ENCODE assay signal across 1 cellular context in genomic region chr18:36493349-36494281, GRCh38.
TF ChIP-seq lines count a peak whose summit lies in the region.

No MANE protein-coding gene starts in this region.

TF ChIP-seq in GM12878, 131 proteins besides CTCF, POLR2A, EP300 and RAD21 (continued from another document and continues in another):
- TF ChIP-seq, protein P1, sequence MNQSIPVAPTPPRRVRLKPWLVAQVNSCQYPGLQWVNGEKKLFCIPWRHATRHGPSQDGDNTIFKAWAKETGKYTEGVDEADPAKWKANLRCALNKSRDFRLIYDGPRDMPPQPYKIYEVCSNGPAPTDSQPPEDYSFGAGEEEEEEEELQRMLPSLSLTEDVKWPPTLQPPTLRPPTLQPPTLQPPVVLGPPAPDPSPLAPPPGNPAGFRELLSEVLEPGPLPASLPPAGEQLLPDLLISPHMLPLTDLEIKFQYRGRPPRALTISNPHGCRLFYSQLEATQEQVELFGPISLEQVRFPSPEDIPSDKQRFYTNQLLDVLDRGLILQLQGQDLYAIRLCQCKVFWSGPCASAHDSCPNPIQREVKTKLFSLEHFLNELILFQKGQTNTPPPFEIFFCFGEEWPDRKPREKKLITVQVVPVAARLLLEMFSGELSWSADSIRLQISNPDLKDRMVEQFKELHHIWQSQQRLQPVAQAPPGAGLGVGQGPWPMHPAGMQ (IDR thresholded peaks at IDR 0.05; ENCODE audit: borderline replicate concordance), result no peak
- TF ChIP-seq, protein P2, sequence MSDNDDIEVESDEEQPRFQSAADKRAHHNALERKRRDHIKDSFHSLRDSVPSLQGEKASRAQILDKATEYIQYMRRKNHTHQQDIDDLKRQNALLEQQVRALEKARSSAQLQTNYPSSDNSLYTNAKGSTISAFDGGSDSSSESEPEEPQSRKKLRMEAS (IDR thresholded peaks at IDR 0.05; ENCODE audit: low read depth, low read length), result no peak; the same call in 1 of the 2 replicates
- TF ChIP-seq SUZ12 (IDR thresholded peaks at IDR 0.05; ENCODE audit: unreplicated experiment), result no peak
- no peak for TF ChIP-seq HDGF (IDR thresholded peaks at IDR 0.05)
- TF ChIP-seq CBX3 (IDR thresholded peaks at IDR 0.05; ENCODE audit: borderline replicate concordance, low read depth), result no peak
- TF ChIP-seq NBN (IDR thresholded peaks at IDR 0.05), result no peak
- peak; percentile 50 for TF ChIP-seq RELB (IDR thresholded peaks at IDR 0.05; ENCODE audit: low read depth)
- no peak for TF ChIP-seq TARDBP (IDR thresholded peaks at IDR 0.05; ENCODE audit: borderline replicate concordance)
- TF ChIP-seq, protein P3, sequence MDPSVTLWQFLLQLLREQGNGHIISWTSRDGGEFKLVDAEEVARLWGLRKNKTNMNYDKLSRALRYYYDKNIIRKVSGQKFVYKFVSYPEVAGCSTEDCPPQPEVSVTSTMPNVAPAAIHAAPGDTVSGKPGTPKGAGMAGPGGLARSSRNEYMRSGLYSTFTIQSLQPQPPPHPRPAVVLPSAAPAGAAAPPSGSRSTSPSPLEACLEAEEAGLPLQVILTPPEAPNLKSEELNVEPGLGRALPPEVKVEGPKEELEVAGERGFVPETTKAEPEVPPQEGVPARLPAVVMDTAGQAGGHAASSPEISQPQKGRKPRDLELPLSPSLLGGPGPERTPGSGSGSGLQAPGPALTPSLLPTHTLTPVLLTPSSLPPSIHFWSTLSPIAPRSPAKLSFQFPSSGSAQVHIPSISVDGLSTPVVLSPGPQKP (IDR thresholded peaks at IDR 0.05; ENCODE audit: low read depth, low read length), result no peak
- TF ChIP-seq RAD51 (IDR thresholded peaks at IDR 0.05), result peak; percentile 85
- TF ChIP-seq BRCA1 (IDR thresholded peaks at IDR 0.05; ENCODE audit: low read depth, low read length), result no peak
- peak; percentile 87 for TF ChIP-seq MEF2B (IDR thresholded peaks at IDR 0.05; ENCODE audit: partially characterized antibody, poor library complexity, severe bottlenecking)
- TF ChIP-seq TCF12 (IDR thresholded peaks at IDR 0.05; ENCODE audit: low read depth, low read length), result no peak
- TF ChIP-seq GABPA (IDR thresholded peaks at IDR 0.05; ENCODE audit: low read depth), result no peak
- TF ChIP-seq PAX8 (IDR thresholded peaks at IDR 0.05), result no peak
- peak; percentile 68 for TF ChIP-seq GATAD2B (conservative IDR thresholded peaks at IDR 0.05; ENCODE audit: low read depth)
- TF ChIP-seq, protein P4, sequence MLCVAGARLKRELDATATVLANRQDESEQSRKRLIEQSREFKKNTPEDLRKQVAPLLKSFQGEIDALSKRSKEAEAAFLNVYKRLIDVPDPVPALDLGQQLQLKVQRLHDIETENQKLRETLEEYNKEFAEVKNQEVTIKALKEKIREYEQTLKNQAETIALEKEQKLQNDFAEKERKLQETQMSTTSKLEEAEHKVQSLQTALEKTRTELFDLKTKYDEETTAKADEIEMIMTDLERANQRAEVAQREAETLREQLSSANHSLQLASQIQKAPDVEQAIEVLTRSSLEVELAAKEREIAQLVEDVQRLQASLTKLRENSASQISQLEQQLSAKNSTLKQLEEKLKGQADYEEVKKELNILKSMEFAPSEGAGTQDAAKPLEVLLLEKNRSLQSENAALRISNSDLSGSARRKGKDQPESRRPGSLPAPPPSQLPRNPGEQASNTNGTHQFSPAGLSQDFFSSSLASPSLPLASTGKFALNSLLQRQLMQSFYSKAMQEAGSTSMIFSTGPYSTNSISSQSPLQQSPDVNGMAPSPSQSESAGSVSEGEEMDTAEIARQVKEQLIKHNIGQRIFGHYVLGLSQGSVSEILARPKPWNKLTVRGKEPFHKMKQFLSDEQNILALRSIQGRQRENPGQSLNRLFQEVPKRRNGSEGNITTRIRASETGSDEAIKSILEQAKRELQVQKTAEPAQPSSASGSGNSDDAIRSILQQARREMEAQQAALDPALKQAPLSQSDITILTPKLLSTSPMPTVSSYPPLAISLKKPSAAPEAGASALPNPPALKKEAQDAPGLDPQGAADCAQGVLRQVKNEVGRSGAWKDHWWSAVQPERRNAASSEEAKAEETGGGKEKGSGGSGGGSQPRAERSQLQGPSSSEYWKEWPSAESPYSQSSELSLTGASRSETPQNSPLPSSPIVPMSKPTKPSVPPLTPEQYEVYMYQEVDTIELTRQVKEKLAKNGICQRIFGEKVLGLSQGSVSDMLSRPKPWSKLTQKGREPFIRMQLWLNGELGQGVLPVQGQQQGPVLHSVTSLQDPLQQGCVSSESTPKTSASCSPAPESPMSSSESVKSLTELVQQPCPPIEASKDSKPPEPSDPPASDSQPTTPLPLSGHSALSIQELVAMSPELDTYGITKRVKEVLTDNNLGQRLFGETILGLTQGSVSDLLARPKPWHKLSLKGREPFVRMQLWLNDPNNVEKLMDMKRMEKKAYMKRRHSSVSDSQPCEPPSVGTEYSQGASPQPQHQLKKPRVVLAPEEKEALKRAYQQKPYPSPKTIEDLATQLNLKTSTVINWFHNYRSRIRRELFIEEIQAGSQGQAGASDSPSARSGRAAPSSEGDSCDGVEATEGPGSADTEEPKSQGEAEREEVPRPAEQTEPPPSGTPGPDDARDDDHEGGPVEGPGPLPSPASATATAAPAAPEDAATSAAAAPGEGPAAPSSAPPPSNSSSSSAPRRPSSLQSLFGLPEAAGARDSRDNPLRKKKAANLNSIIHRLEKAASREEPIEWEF (IDR thresholded peaks at IDR 0.05; ENCODE audit: insufficient replicate concordance, low read depth, low read length), result no peak
- TF ChIP-seq FOXK2 (IDR thresholded peaks at IDR 0.05), result no peak
- no peak for TF ChIP-seq MYB (IDR thresholded peaks at IDR 0.05; ENCODE audit: borderline replicate concordance, low read depth, low read length)
- TF ChIP-seq, protein P5, sequence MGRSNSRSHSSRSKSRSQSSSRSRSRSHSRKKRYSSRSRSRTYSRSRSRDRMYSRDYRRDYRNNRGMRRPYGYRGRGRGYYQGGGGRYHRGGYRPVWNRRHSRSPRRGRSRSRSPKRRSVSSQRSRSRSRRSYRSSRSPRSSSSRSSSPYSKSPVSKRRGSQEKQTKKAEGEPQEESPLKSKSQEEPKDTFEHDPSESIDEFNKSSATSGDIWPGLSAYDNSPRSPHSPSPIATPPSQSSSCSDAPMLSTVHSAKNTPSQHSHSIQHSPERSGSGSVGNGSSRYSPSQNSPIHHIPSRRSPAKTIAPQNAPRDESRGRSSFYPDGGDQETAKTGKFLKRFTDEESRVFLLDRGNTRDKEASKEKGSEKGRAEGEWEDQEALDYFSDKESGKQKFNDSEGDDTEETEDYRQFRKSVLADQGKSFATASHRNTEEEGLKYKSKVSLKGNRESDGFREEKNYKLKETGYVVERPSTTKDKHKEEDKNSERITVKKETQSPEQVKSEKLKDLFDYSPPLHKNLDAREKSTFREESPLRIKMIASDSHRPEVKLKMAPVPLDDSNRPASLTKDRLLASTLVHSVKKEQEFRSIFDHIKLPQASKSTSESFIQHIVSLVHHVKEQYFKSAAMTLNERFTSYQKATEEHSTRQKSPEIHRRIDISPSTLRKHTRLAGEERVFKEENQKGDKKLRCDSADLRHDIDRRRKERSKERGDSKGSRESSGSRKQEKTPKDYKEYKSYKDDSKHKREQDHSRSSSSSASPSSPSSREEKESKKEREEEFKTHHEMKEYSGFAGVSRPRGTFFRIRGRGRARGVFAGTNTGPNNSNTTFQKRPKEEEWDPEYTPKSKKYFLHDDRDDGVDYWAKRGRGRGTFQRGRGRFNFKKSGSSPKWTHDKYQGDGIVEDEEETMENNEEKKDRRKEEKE (IDR thresholded peaks at IDR 0.05), result no peak
- no peak for TF ChIP-seq ATF3 (IDR thresholded peaks at IDR 0.05; ENCODE audit: borderline replicate concordance, extremely low read depth, low read depth, low read length)
- peak; percentile 11 to 28; a peak in 1 of 4 replicates for TF ChIP-seq IKZF2 (IDR thresholded peaks at IDR 0.05)
- TF ChIP-seq ZBTB4 (CRISPR knock-in tag; IDR thresholded peaks at IDR 0.05), result no peak
- no peak for TF ChIP-seq NFXL1 (IDR thresholded peaks at IDR 0.05; ENCODE audit: borderline replicate concordance)
- no peak for TF ChIP-seq ASH2L (IDR thresholded peaks at IDR 0.05; ENCODE audit: borderline replicate concordance, low read depth)
- no peak for TF ChIP-seq ESRRA (IDR thresholded peaks at IDR 0.05; ENCODE audit: low read length)
- TF ChIP-seq POU2F2 (IDR thresholded peaks at IDR 0.05; ENCODE audit: borderline replicate concordance, low read depth, low read length), result no peak
- TF ChIP-seq CHD1 (IDR thresholded peaks at IDR 0.05; ENCODE audit: low read depth, low read length), result no peak
- TF ChIP-seq MEF2A (IDR thresholded peaks at IDR 0.05; ENCODE audit: insufficient read depth, low read depth, low read length), result no peak
- no peak for TF ChIP-seq SIX5 (IDR thresholded peaks at IDR 0.05; ENCODE audit: low read depth, low read length, severe bottlenecking)
- no peak for TF ChIP-seq ATF7 (IDR thresholded peaks at IDR 0.05; ENCODE audit: low read depth)
- TF ChIP-seq, protein P6, sequence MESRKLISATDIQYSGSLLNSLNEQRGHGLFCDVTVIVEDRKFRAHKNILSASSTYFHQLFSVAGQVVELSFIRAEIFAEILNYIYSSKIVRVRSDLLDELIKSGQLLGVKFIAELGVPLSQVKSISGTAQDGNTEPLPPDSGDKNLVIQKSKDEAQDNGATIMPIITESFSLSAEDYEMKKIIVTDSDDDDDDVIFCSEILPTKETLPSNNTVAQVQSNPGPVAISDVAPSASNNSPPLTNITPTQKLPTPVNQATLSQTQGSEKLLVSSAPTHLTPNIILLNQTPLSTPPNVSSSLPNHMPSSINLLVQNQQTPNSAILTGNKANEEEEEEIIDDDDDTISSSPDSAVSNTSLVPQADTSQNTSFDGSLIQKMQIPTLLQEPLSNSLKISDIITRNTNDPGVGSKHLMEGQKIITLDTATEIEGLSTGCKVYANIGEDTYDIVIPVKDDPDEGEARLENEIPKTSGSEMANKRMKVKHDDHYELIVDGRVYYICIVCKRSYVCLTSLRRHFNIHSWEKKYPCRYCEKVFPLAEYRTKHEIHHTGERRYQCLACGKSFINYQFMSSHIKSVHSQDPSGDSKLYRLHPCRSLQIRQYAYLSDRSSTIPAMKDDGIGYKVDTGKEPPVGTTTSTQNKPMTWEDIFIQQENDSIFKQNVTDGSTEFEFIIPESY (IDR thresholded peaks at IDR 0.05), result no peak
- no peak; the same call in 1 of the 2 replicates for TF ChIP-seq IKZF1 (conservative IDR thresholded peaks at IDR 0.05)
- TF ChIP-seq, protein P7, sequence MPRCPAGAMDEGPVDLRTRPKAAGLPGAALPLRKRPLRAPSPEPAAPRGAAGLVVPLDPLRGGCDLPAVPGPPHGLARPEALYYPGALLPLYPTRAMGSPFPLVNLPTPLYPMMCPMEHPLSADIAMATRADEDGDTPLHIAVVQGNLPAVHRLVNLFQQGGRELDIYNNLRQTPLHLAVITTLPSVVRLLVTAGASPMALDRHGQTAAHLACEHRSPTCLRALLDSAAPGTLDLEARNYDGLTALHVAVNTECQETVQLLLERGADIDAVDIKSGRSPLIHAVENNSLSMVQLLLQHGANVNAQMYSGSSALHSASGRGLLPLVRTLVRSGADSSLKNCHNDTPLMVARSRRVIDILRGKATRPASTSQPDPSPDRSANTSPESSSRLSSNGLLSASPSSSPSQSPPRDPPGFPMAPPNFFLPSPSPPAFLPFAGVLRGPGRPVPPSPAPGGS (IDR thresholded peaks at IDR 0.05; ENCODE audit: borderline replicate concordance, insufficient read depth, low read depth, low read length, poor library complexity, severe bottlenecking), result no peak
